16 cellular contexts compared by ENCODE assay signal in genomic region chr4:73080789-73081188, GRCh38. TPM values are rescaled to one million over a fixed set of nuclear protein-coding genes. Genes with fewer than 3 reads are reported as not detected.
DNase-seq lines count a peak whose midpoint lies in the region; ATAC-seq and TF ChIP-seq lines count a peak whose summit lies in the region.
"Had no signal": no experiment of that assay in that cellular context is flagged by ENCODE, and none has a peak within 500 bp of the region (broad histone marks: within the 10 kb centered on the region; RNA-seq: fewer than 3 reads in every experiment).

No MANE protein-coding gene starts in this region.

- peak overlapping the region in 2 of 3 donors; percentile 80 to 85 for H3K27ac Mint-ChIP-seq in CD4-positive, CD25-positive, alpha-beta regulatory T cell
- H3K27ac Mint-ChIP-seq in activated T-helper 17 cell treated with anti-CD3 and anti-CD28 coated beads, Interleukin-2, amount 50 U/mL, for 72 hours = peak overlapping the region; percentile 81
- H3K27ac Mint-ChIP-seq in memory B cell (peak overlapping the region; percentile 39), endodermal cell (no peak overlapping the region)

- H3K36me3 ChIP-seq in CD4-positive, CD25-positive, alpha-beta regulatory T cell (ENCODE audit: control insufficient read depth, insufficient read depth, low read length) = peaks cover 57% of the 10 kb centered on the region
- H3K36me3 ChIP-seq in endodermal cell (ENCODE audit: control insufficient read depth, insufficient read depth, low read length) = peaks cover 77% of the 10 kb centered on the region
- peaks cover 7% of the 10 kb centered on the region for H3K36me3 ChIP-seq in mesendoderm (ENCODE audit: control insufficient read depth, insufficient read depth, low read length)

- DNase-seq in CD4-positive, CD25-positive, alpha-beta regulatory T cell = no peak
- DNase-seq in memory B cell (ENCODE audit: low spot score in 2 of 2) (no peak), RPMI8226 (no peak), NCI-H1436 treated with DMSO at 0.1 percent for 48 hours (lab: John Stamatoyannopoulos, UW) (no peak), endodermal cell (no peak), mesendoderm (no peak)
- DNase-seq: left lung; MG63; NCI-H2081; NCI-H82; right lobe of liver; stimulated activated naive CD4-positive, alpha-beta T cell treated with Interleukin-2 at 50 U/mL for 16 hours had no signal

- no peak overlapping the region for H4K5ac ChIP-seq in mesendoderm (ENCODE audit: low read length)

- H3K27ac ChIP-seq in CD4-positive, CD25-positive, alpha-beta regulatory T cell (ENCODE audit: insufficient read depth, low read length, poor library complexity, severe bottlenecking) = no peak overlapping the region
- H3K27ac ChIP-seq in endodermal cell (ENCODE audit: low read depth, low read length) (no peak overlapping the region), mesendoderm (ENCODE audit: low read depth, low read length) (no peak overlapping the region)
- H3K27ac ChIP-seq: esophagus muscularis mucosa, right lobe of liver had no signal

- no peak overlapping the region for H2BK5ac ChIP-seq in mesendoderm (ENCODE audit: low read length)

- no peak overlapping the region for H3K18ac ChIP-seq in mesendoderm (ENCODE audit: low read length)

- H2AK5ac ChIP-seq in mesendoderm (ENCODE audit: low read length) = no peak overlapping the region

- no peak overlapping the region for H3K23ac ChIP-seq in mesendoderm (ENCODE audit: low read length)

- no peak for TF ChIP-seq CTCF in endodermal cell (conservative IDR thresholded peaks at IDR 0.05)

- H3K27me3 Mint-ChIP-seq in CD4-positive, CD25-positive, alpha-beta regulatory T cell = no peaks in the 10 kb centered on the region
- H3K27me3 Mint-ChIP-seq in activated T-helper 17 cell treated with anti-CD3 and anti-CD28 coated beads, Interleukin-2, amount 50 U/mL, for 72 hours = no peaks in the 10 kb centered on the region
- H3K27me3 Mint-ChIP-seq in memory B cell = no peaks in the 10 kb centered on the region
- no peaks in the 10 kb centered on the region for H3K27me3 Mint-ChIP-seq in endodermal cell (ENCODE audit: insufficient read depth)

- no peaks in the 10 kb centered on the region for H3K9me3 ChIP-seq in CD4-positive, CD25-positive, alpha-beta regulatory T cell (ENCODE audit: control insufficient read depth in 2 of 2, low read length in 2 of 2)
- no peaks in the 10 kb centered on the region for H3K9me3 ChIP-seq in endodermal cell (ENCODE audit: control insufficient read depth, low read length)
- H3K9me3 ChIP-seq: esophagus muscularis mucosa, left lung, MG63, right lobe of liver had no signal

- no peak overlapping the region for H3K4ac ChIP-seq in mesendoderm (ENCODE audit: low read depth, low read length)

- no peak overlapping the region for H3K4me3 ChIP-seq in CD4-positive, CD25-positive, alpha-beta regulatory T cell (ENCODE audit: low read depth, low read length)
- H3K4me3 ChIP-seq in endodermal cell (ENCODE audit: low read length) (no peak overlapping the region), mesendoderm (ENCODE audit: low read length) (no peak overlapping the region)
- H3K4me3 ChIP-seq: esophagus muscularis mucosa, left lung, MG63, right lobe of liver had no signal

- H3K4me3 Mint-ChIP-seq in CD4-positive, CD25-positive, alpha-beta regulatory T cell = no peak overlapping the region
- no peak overlapping the region for H3K4me3 Mint-ChIP-seq in activated T-helper 17 cell treated with anti-CD3 and anti-CD28 coated beads, Interleukin-2, amount 50 U/mL, for 72 hours
- H3K4me3 Mint-ChIP-seq in memory B cell (no peak overlapping the region), endodermal cell (no peak overlapping the region)
- H3K4me3 Mint-ChIP-seq: T-helper 2 cell treated with Interferon-gamma antibody and Interleukin-4, amounts not matched to agents 5 μg/mL and 100 μg/mL, for 36 hours had no signal

- no peak overlapping the region for H2BK120ac ChIP-seq in mesendoderm (ENCODE audit: low read depth, low read length)

- peaks cover 2% of the 10 kb centered on the region for H3K79me1 ChIP-seq in mesendoderm (ENCODE audit: low read length)

- no peak overlapping the region for H2BK15ac ChIP-seq in mesendoderm (replicated peaks; ENCODE audit: low read depth)

- H3K79me2 ChIP-seq in mesendoderm (ENCODE audit: control insufficient read depth, insufficient read depth, low read length) = no peaks in the 10 kb centered on the region

- no peak overlapping the region for H3K9ac ChIP-seq in endodermal cell (ENCODE audit: extremely low read depth, low read length, poor library complexity, severe bottlenecking)
- H3K9ac ChIP-seq in mesendoderm (ENCODE audit: low read length) = no peak overlapping the region

- no peak overlapping the region for H3K4me2 ChIP-seq in mesendoderm (ENCODE audit: low read length)

- no peaks in the 10 kb centered on the region for H3K9me3 Mint-ChIP-seq in CD4-positive, CD25-positive, alpha-beta regulatory T cell
- no peaks in the 10 kb centered on the region for H3K9me3 Mint-ChIP-seq in activated T-helper 17 cell treated with anti-CD3 and anti-CD28 coated beads, Interleukin-2, amount 50 U/mL, for 72 hours
- H3K9me3 Mint-ChIP-seq in memory B cell (no peaks in the 10 kb centered on the region), endodermal cell (no peaks in the 10 kb centered on the region)
- H3K9me3 Mint-ChIP-seq: T-helper 2 cell treated with Interferon-gamma antibody and Interleukin-4, amounts not matched to agents 5 μg/mL and 100 μg/mL, for 36 hours had no signal

- H3K4me1 Mint-ChIP-seq in CD4-positive, CD25-positive, alpha-beta regulatory T cell = peaks cover 10 to 19% (median 11%) of the 10 kb centered on the region in 4 donors
- peaks cover 13% of the 10 kb centered on the region for H3K4me1 Mint-ChIP-seq in activated T-helper 17 cell treated with anti-CD3 and anti-CD28 coated beads, Interleukin-2, amount 50 U/mL, for 72 hours
- H3K4me1 Mint-ChIP-seq in memory B cell = peaks cover 9% of the 10 kb centered on the region
- no peaks in the 10 kb centered on the region for H3K4me1 Mint-ChIP-seq in endodermal cell

- ATAC-seq in CD4-positive, CD25-positive, alpha-beta regulatory T cell (ENCODE audit: low read depth in 2 of 2) = no peak
- peak; percentile 47 for ATAC-seq in GM18868 (IDR thresholded peaks at IDR 0.05; ENCODE audit: unreplicated experiment)
- ATAC-seq in activated T-helper 17 cell treated with anti-CD3 and anti-CD28 coated beads, Interleukin-2, amount 50 U/mL, for 72 hours (replicated peaks) = peak; percentile 45
- no peak for ATAC-seq in memory B cell (ENCODE audit: low read depth)
- ATAC-seq: left lung had no signal

- H3K27me3 ChIP-seq in CD4-positive, CD25-positive, alpha-beta regulatory T cell (ENCODE audit: control insufficient read depth, insufficient read depth, low read length) = no peaks in the 10 kb centered on the region
- H3K27me3 ChIP-seq in endodermal cell (ENCODE audit: control insufficient read depth, insufficient read depth, low read length, poor library complexity, severe bottlenecking) (no peaks in the 10 kb centered on the region), mesendoderm (ENCODE audit: insufficient read depth, low read length, poor library complexity) (no peaks in the 10 kb centered on the region)
- H3K27me3 ChIP-seq: esophagus muscularis mucosa, left lung, MG63, right lobe of liver had no signal

- H3K56ac ChIP-seq in mesendoderm (ENCODE audit: low read length) = no peak overlapping the region

- H3K4me1 ChIP-seq in CD4-positive, CD25-positive, alpha-beta regulatory T cell (ENCODE audit: control insufficient read depth, insufficient read depth, low read length, poor library complexity, severe bottlenecking) = peaks cover 3% of the 10 kb centered on the region
- H3K4me1 ChIP-seq in endodermal cell (ENCODE audit: control insufficient read depth, insufficient read depth, low read length) (no peaks in the 10 kb centered on the region), mesendoderm (ENCODE audit: control insufficient read depth, low read depth, low read length) (no peaks in the 10 kb centered on the region)

- no peak overlapping the region for H4K8ac ChIP-seq in mesendoderm (ENCODE audit: low read depth, low read length)

- 93 to 94% methylated on average over 3 of the region's 3 CpGs for WGBS in endodermal cell (ENCODE audit: insufficient coverage in 1 of 2, insufficient read length in 1 of 2), 2 experiments
- WGBS in mesendoderm (ENCODE audit: extremely low coverage, insufficient coverage, low lambda C conversion rate) = no CpG with 5 or more reads among the region's 3 CpGs

- H3K36me3 Mint-ChIP-seq in CD4-positive, CD25-positive, alpha-beta regulatory T cell = peaks cover 38% of the 10 kb centered on the region
- peaks cover 89% of the 10 kb centered on the region for H3K36me3 Mint-ChIP-seq in activated T-helper 17 cell treated with anti-CD3 and anti-CD28 coated beads, Interleukin-2, amount 50 U/mL, for 72 hours (ENCODE audit: low read depth)
- H3K36me3 Mint-ChIP-seq in memory B cell (peaks cover 23% of the 10 kb centered on the region), endodermal cell (ENCODE audit: low read depth) (peaks cover 64% of the 10 kb centered on the region)

RNA-seq across cellular contexts. Expression of gene COX18, which starts 11.3 kb away (rescaled TPM):
- total RNA-seq in CD4-positive, CD25-positive, alpha-beta regulatory T cell = 9.2 TPM
- polyA plus RNA-seq in CD4-positive, CD25-positive, alpha-beta regulatory T cell = 1 to 10 TPM; 4.5 to 7.3 (median 6.7) TPM
- total RNA-seq in activated T-helper 17 cell treated with anti-CD3 and anti-CD28 coated beads, Interleukin-2, amount 50 U/mL, for 72 hours = 10 to 100 TPM; 22.2 to 28.3 TPM
- total RNA-seq in endodermal cell = 10 to 100 TPM; 14.1 to 15.0 TPM
- 18.6 TPM for polyA plus RNA-seq in endodermal cell (2013, experiment 1 of 2)
- 18.3 TPM for polyA plus RNA-seq in endodermal cell (2013, experiment 2 of 2)
- 12.4 TPM for polyA plus RNA-seq in mesendoderm (2013, experiment 1 of 2)
- polyA plus RNA-seq in mesendoderm (2013, experiment 2 of 2) = 12.2 TPM

Comparison
In these comparisons a context has a peak if more than half of its experiments do, and no peak if none do; other contexts are left out.
1. ATAC-seq: peak in GM18868 (single experiment) and activated T-helper 17 cell treated with anti-CD3 and anti-CD28 coated beads, Interleukin-2, amount 50 U/mL, for 72 hours (single experiment); none in CD4-positive, CD25-positive, alpha-beta regulatory T cell (0 of 2) and memory B cell (single experiment).